13 cellular contexts compared by ENCODE assay signal in the genomic region with DNA sequence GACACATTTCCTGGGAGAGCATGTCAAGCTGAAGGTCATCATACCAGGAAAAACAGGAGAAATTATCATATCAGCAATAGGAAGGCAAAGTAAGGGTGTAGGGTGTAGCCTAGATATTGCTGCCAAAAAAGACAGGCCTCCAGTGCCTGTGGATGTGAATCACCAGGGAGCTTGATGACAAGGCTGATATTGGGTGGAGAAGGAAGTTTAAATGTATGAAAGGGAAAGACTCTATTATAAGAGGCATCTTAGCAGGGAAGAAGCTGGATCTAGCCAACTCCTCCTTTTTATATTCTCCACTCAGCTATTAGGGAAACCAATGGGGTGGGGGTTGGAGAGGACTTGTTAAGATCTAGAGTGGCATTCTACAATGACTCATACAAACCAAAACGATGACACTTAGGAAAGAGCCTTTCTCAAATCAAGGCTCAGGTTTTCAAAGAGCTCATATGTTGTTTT. TPM values are rescaled to one million over a fixed set of nuclear protein-coding genes. Genes with fewer than 3 reads are reported as not detected.
DNase-seq lines count a peak whose midpoint lies in the region; ATAC-seq, FAIRE-seq and TF ChIP-seq lines count a peak whose summit lies in the region.
"Had no signal": no experiment of that assay in that cellular context is flagged by ENCODE, and none has a peak within 500 bp of the region (broad histone marks: within the 10 kb centered on the region; RNA-seq: fewer than 3 reads in every experiment).

No MANE protein-coding gene starts in this region.

- no peaks in the 10 kb centered on the region for H3K9me2 ChIP-seq in PC-3 (replicated peaks; ENCODE audit: low read length)

- H3K4me1 ChIP-seq in PC-3 (ENCODE audit: insufficient read depth, low read length) (peaks cover 12% of the 10 kb centered on the region), small intestine (ENCODE audit: control insufficient read depth in 2 of 2, insufficient read depth in 1 of 2, low read depth in 1 of 2, low read length in 1 of 2) (no peaks in the 10 kb centered on the region)
- H3K4me1 ChIP-seq: SJSA1 had no signal

- no TSS peak for BruUV-seq in PC-3 (replicated peaks; lab: Mats Ljungman, UMichigan)

- H3K4me2 ChIP-seq in PC-3 (ENCODE audit: low read length) = peak overlapping the region; percentile 14; the same call in 1 of the 2 replicates

- CTCF ChIA-PET in activated CD8-positive, alpha-beta T cell treated with anti-CD3 and anti-CD28 coated beads for 36 hours (lab: Charles Lee) = interaction anchor here (0.6 kb wide), 1 partner anchor 40 kb away, joined by 3 read pairs; no protein-coding TSS in a partner anchor
- CTCF ChIA-PET in activated CD8-positive, alpha-beta T cell treated with anti-CD3 and anti-CD28 coated beads, Interleukin-2, amount 10 ng/mL, durations not matched to agents 7 days and 5 days (lab: Charles Lee) = interaction anchor here (1.0 kb wide), 1 partner anchor 14 kb away, joined by 4 read pairs; no protein-coding TSS in a partner anchor
- CTCF ChIA-PET in PC-3 (lab: Charles Lee) = no interaction called here

- peak overlapping the region; percentile 54 for H3K27ac ChIP-seq in PC-3 (ENCODE audit: low read length)
- no peak overlapping the region for H3K27ac ChIP-seq in small intestine (ENCODE audit: low read depth in 1 of 2, low read length in 1 of 2)
- H3K27ac ChIP-seq: SJSA1 had no signal

- TF ChIP-seq POLR2A in erythroblast (IDR thresholded peaks at IDR 0.05; ENCODE audit: low read length) = no peak

- H4K20me1 ChIP-seq in PC-3 (ENCODE audit: low read length) = no peaks in the 10 kb centered on the region

- POLR2A ChIA-PET in activated CD8-positive, alpha-beta T cell treated with anti-CD3 and anti-CD28 coated beads for 36 hours (lab: Charles Lee) = no interaction called here
- POLR2A ChIA-PET in activated CD8-positive, alpha-beta T cell treated with anti-CD3 and anti-CD28 coated beads, Interleukin-2, amount 10 ng/mL, durations not matched to agents 7 days and 5 days (lab: Charles Lee) = no interaction called here
- POLR2A ChIA-PET in PC-3 (lab: Charles Lee; ENCODE audit: unreplicated experiment) = interaction anchor here (0.7 kb wide), 1 partner anchor 13 kb away, joined by 3 read pairs; no protein-coding TSS in a partner anchor

- no peaks in the 10 kb centered on the region for H3K9me3 ChIP-seq in PC-3 (ENCODE audit: low read length)
- no peaks in the 10 kb centered on the region for H3K9me3 ChIP-seq in small intestine (ENCODE audit: control insufficient read depth, low read depth)
- H3K9me3 ChIP-seq: SJSA1 had no signal

- no peaks in the 10 kb centered on the region for H3F3A ChIP-seq in PC-3 (ENCODE audit: low read length, unreplicated experiment)

- no peaks in the 10 kb centered on the region for H3K79me2 ChIP-seq in PC-3 (ENCODE audit: low read length)

- H3K4me3 Mint-ChIP-seq in activated CD8-positive, alpha-beta T cell treated with anti-CD3 and anti-CD28 coated beads for 36 hours = no peak overlapping the region
- no peak overlapping the region for H3K4me3 Mint-ChIP-seq in activated CD8-positive, alpha-beta T cell treated with anti-CD3 and anti-CD28 coated beads, Interleukin-2, amount 10 ng/mL, durations not matched to agents 7 days and 5 days
- H3K4me3 Mint-ChIP-seq: CD4-positive, CD25-positive, alpha-beta regulatory T cell; endodermal cell had no signal

- DNase-seq in activated CD8-positive, alpha-beta T cell treated with anti-CD3 and anti-CD28 coated beads for 36 hours = no peak
- no peak for DNase-seq in activated CD8-positive, alpha-beta T cell treated with anti-CD3 and anti-CD28 coated beads, Interleukin-2, amount 10 ng/mL, durations not matched to agents 7 days and 5 days
- DNase-seq in PC-3 = peak; percentile 80
- peak; percentile 46 to 67 for DNase-seq in erythroblast (lab: John Stamatoyannopoulos, UW)
- DNase-seq in small intestine = peak; percentile 42
- DNase-seq in NOMO-1 treated with dmso at 0.1 percent for 144 hours (lab: John Stamatoyannopoulos, UW; ENCODE audit: unreplicated experiment) = no peak
- DNase-seq in NCI-H1092 treated with DMSO at 0.1 percent for 48 hours (lab: John Stamatoyannopoulos, UW) = no peak
- DNase-seq: activated T-cell treated with anti-CD3 and anti-CD28 coated beads for 4 hours; endodermal cell; stimulated activated CD4-positive, alpha-beta T cell treated with anti-CD3 and anti-CD28 coated beads, Interleukin-2, amount 100 ng/mL, for 48 hours had no signal

- no peaks in the 10 kb centered on the region for H3K27me3 Mint-ChIP-seq in activated CD8-positive, alpha-beta T cell treated with anti-CD3 and anti-CD28 coated beads for 36 hours
- no peaks in the 10 kb centered on the region for H3K27me3 Mint-ChIP-seq in activated CD8-positive, alpha-beta T cell treated with anti-CD3 and anti-CD28 coated beads, Interleukin-2, amount 10 ng/mL, durations not matched to agents 7 days and 5 days (ENCODE audit: low read depth)
- H3K27me3 Mint-ChIP-seq: CD4-positive, CD25-positive, alpha-beta regulatory T cell had no signal

- H3K4me3 ChIP-seq in PC-3 (ENCODE audit: low read length) = no peak overlapping the region
- H3K4me3 ChIP-seq in small intestine (ENCODE audit: low read depth in 1 of 2, low read length in 2 of 2) = no peak overlapping the region
- H3K4me3 ChIP-seq: SJSA1 had no signal

- FAIRE-seq in small intestine (lab: Jason Lieb, UNC) = no peak

- H3K36me3 Mint-ChIP-seq in activated CD8-positive, alpha-beta T cell treated with anti-CD3 and anti-CD28 coated beads for 36 hours (ENCODE audit: low read depth) = no peaks in the 10 kb centered on the region
- H3K36me3 Mint-ChIP-seq in activated CD8-positive, alpha-beta T cell treated with anti-CD3 and anti-CD28 coated beads, Interleukin-2, amount 10 ng/mL, durations not matched to agents 7 days and 5 days (ENCODE audit: low read depth) = no peaks in the 10 kb centered on the region
- H3K36me3 Mint-ChIP-seq: CD4-positive, CD25-positive, alpha-beta regulatory T cell had no signal

- H3K9me3 Mint-ChIP-seq in activated CD8-positive, alpha-beta T cell treated with anti-CD3 and anti-CD28 coated beads for 36 hours = no peaks in the 10 kb centered on the region
- H3K9me3 Mint-ChIP-seq in activated CD8-positive, alpha-beta T cell treated with anti-CD3 and anti-CD28 coated beads, Interleukin-2, amount 10 ng/mL, durations not matched to agents 7 days and 5 days (ENCODE audit: insufficient read depth) = no peaks in the 10 kb centered on the region
- H3K9me3 Mint-ChIP-seq: endodermal cell had no signal

- intact Hi-C loops in activated CD8-positive, alpha-beta T cell treated with anti-CD3 and anti-CD28 coated beads for 36 hours (cut with micrococcal nuclease) = no loop called here
- intact Hi-C loops in PC-3 (cut with micrococcal nuclease) = no loop called here

- no peak for TF ChIP-seq CTCF in activated CD8-positive, alpha-beta T cell treated with anti-CD3 and anti-CD28 coated beads for 36 hours (IDR thresholded peaks at IDR 0.05)
- TF ChIP-seq CTCF in PC-3 (conservative IDR thresholded peaks at IDR 0.05; ENCODE audit: low read depth, low read length) = no peak

- H3K27me3 ChIP-seq in PC-3 (ENCODE audit: low read length) (no peaks in the 10 kb centered on the region), small intestine (ENCODE audit: control insufficient read depth in 2 of 2, insufficient read depth in 2 of 2, low read length in 2 of 2) (no peaks in the 10 kb centered on the region)
- H3K27me3 ChIP-seq: SJSA1 had no signal

- H3K9ac ChIP-seq in PC-3 (ENCODE audit: low read length) = no peak overlapping the region

- H3K36me3 ChIP-seq in PC-3 (ENCODE audit: low read depth, low read length) (no peaks in the 10 kb centered on the region), small intestine (ENCODE audit: control insufficient read depth in 2 of 2, insufficient read depth in 2 of 2, low read length in 2 of 2) (no peaks in the 10 kb centered on the region)
- H3K36me3 ChIP-seq: SJSA1 had no signal

- WGBS in small intestine, 3 donors = 15 to 33% (median 17%) methylated on average over 1 of the region's 1 CpG

- 0 out of 2 replicates have a peak overlapping the region, but pooled peaks have one; percentile 14 for H2AFZ ChIP-seq in PC-3 (ENCODE audit: low read length)

- H3K27ac Mint-ChIP-seq in activated CD8-positive, alpha-beta T cell treated with anti-CD3 and anti-CD28 coated beads for 36 hours = no peak overlapping the region
- H3K27ac Mint-ChIP-seq in activated CD8-positive, alpha-beta T cell treated with anti-CD3 and anti-CD28 coated beads, Interleukin-2, amount 10 ng/mL, durations not matched to agents 7 days and 5 days = no peak overlapping the region
- H3K27ac Mint-ChIP-seq: CD4-positive, CD25-positive, alpha-beta regulatory T cell; endodermal cell had no signal

- no peaks in the 10 kb centered on the region for H3K4me1 Mint-ChIP-seq in activated CD8-positive, alpha-beta T cell treated with anti-CD3 and anti-CD28 coated beads for 36 hours (ENCODE audit: low read depth)
- H3K4me1 Mint-ChIP-seq in activated CD8-positive, alpha-beta T cell treated with anti-CD3 and anti-CD28 coated beads, Interleukin-2, amount 10 ng/mL, durations not matched to agents 7 days and 5 days (ENCODE audit: low read depth) = no peaks in the 10 kb centered on the region
- H3K4me1 Mint-ChIP-seq: CD4-positive, CD25-positive, alpha-beta regulatory T cell; endodermal cell had no signal

- peak; percentile 30 for ATAC-seq in activated CD8-positive, alpha-beta T cell treated with anti-CD3 and anti-CD28 coated beads for 36 hours
- ATAC-seq in activated CD8-positive, alpha-beta T cell treated with anti-CD3 and anti-CD28 coated beads, Interleukin-2, amount 10 ng/mL, durations not matched to agents 7 days and 5 days = no peak
- ATAC-seq in PC-3 (peak; percentile 99), GM19023 (IDR thresholded peaks at IDR 0.05; ENCODE audit: unreplicated experiment) (no peak)

RNA-seq across cellular contexts. Expression of a gene that starts 13.4 kb away (rescaled TPM):
- total RNA-seq in activated CD8-positive, alpha-beta T cell treated with anti-CD3 and anti-CD28 coated beads for 36 hours = not detected
- not detected for total RNA-seq in activated CD8-positive, alpha-beta T cell treated with anti-CD3 and anti-CD28 coated beads, Interleukin-2, amount 10 ng/mL, durations not matched to agents 7 days and 5 days
- not detected in 2 replicates for total RNA-seq in PC-3 (2014; rRNA removed)
- not detected for polyA plus RNA-seq in small intestine
- total RNA-seq: CD4-positive, CD25-positive, alpha-beta regulatory T cell; endodermal cell; SJSA1 had no signal
- polyA plus RNA-seq: CD4-positive, CD25-positive, alpha-beta regulatory T cell had no signal

Comparison
In these comparisons a context has a peak if more than half of its experiments do, and no peak if none do; other contexts are left out.
1. ATAC-seq: peak in activated CD8-positive, alpha-beta T cell treated with anti-CD3 and anti-CD28 coated beads for 36 hours (single experiment) and PC-3 (single experiment); none in activated CD8-positive, alpha-beta T cell treated with anti-CD3 and anti-CD28 coated beads, Interleukin-2, amount 10 ng/mL, durations not matched to agents 7 days and 5 days (single experiment) and GM19023 (single experiment).
2. DNase-seq: peak in PC-3 (single experiment), erythroblast (2 of 2) and small intestine (single experiment); none in activated CD8-positive, alpha-beta T cell treated with anti-CD3 and anti-CD28 coated beads for 36 hours (single experiment), activated CD8-positive, alpha-beta T cell treated with anti-CD3 and anti-CD28 coated beads, Interleukin-2, amount 10 ng/mL, durations not matched to agents 7 days and 5 days (single experiment), NOMO-1 treated with dmso at 0.1 percent for 144 hours (single experiment) and NCI-H1092 treated with DMSO at 0.1 percent for 48 hours (single experiment).